ENCODE assay signal across 14 cellular contexts in the genomic region with DNA sequence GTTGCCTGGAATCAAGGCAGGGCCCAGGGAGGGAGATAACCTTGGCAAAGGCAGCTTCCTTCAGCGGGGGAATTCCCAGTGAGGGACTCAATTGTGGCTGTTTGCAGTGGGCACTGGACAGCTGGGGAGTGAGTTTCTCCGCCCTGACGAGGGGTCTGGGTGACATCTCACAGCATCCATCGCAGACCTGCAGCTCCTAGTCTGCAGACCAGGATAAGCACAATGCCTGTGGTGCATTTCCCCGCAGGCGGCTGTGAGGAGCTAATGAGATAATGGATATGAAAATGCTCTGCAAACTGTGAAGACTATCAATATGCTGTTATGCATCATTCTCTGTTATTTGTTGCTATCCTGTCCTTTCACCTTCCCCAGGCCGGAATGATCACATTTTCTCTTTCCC. TPM values are rescaled to one million over a fixed set of nuclear protein-coding genes. Genes with fewer than 3 reads are reported as not detected.
A peak's percentile ranks its signal among the peaks of the same experiment; 100 is the strongest.
DNase-seq lines count a peak whose midpoint lies in the region; ATAC-seq, FAIRE-seq and TF ChIP-seq lines count a peak whose summit lies in the region.
"Had no signal": no experiment of that assay in that cellular context is flagged by ENCODE, and none has a peak within 500 bp of the region (broad histone marks: within the 10 kb centered on the region; RNA-seq: fewer than 3 reads in every experiment).

No MANE protein-coding gene starts in this region.

- H3K4me3 ChIP-seq in GM23248 = no peak overlapping the region
- H3K4me3 ChIP-seq in H1 (ENCODE audit: extremely low read depth in 1 of 4, insufficient read depth in 2 of 4, low read depth in 3 of 4, low read length in 4 of 4) = no peak overlapping the region
- H3K4me3 ChIP-seq in MG63 = no peak overlapping the region

- H3K79me2 ChIP-seq in GM23248 (ENCODE audit: insufficient read depth) (no peaks in the 10 kb centered on the region), H1 (ENCODE audit: control insufficient read depth in 1 of 2, insufficient read depth in 2 of 2, low read length in 2 of 2) (no peaks in the 10 kb centered on the region)

- no peaks in the 10 kb centered on the region for H4K20me1 ChIP-seq in GM23248 (ENCODE audit: insufficient read depth)
- no peaks in the 10 kb centered on the region for H4K20me1 ChIP-seq in H1 (replicated peaks in 1 of 2; ENCODE audit: control insufficient read depth in 1 of 2, insufficient read depth in 2 of 2, low read length in 2 of 2)

- TF ChIP-seq CTCF in RWPE1 (conservative IDR thresholded peaks at IDR 0.05; ENCODE audit: low read depth) (no peak), H1 (IDR thresholded peaks at IDR 0.05; ENCODE audit: control extremely low read depth in 1 of 3, insufficient read depth in 1 of 3, low read depth in 1 of 3, low read length in 3 of 3) (no peak)

- no peak for TF ChIP-seq EP300 in H1 (IDR thresholded peaks at IDR 0.05; ENCODE audit: borderline replicate concordance in 1 of 2, low read depth in 2 of 2, low read length in 2 of 2)

- H2BK5ac ChIP-seq in H1 (ENCODE audit: low read depth, low read length) = peak overlapping the region; percentile 80; the same call in 1 of the 2 replicates

- H2BK12ac ChIP-seq in H1 (ENCODE audit: low read depth, low read length) = no peak overlapping the region

- FAIRE-seq in H1 (lab: Jason Lieb, UNC) = no peak

- peak overlapping the region; percentile 73 for H3K9ac ChIP-seq in GM23248
- H3K9ac ChIP-seq in H1 (replicated peaks in 1 of 4; ENCODE audit: extremely low read depth in 1 of 4, low read depth in 3 of 4, low read length in 3 of 4) = no peak overlapping the region

- no peaks in the 10 kb centered on the region for H3K23me2 ChIP-seq in H1 (ENCODE audit: low read depth, low read length)

- H2BK120ac ChIP-seq in H1 (replicated peaks; ENCODE audit: low read depth, low read length) = no peak overlapping the region

- H3F3A ChIP-seq in GM23248 (ENCODE audit: insufficient read depth) = peaks cover 25% of the 10 kb centered on the region

- no peak overlapping the region for H4K5ac ChIP-seq in H1 (ENCODE audit: insufficient read length, low read depth, low read length)

- H3K4me2 ChIP-seq in GM23248 (ENCODE audit: unreplicated experiment) = no peak overlapping the region
- H3K4me2 ChIP-seq in H1 (ENCODE audit: insufficient read depth in 1 of 2, low read depth in 2 of 2, low read length in 2 of 2) = 0 out of 4 replicates have a peak overlapping the region, but pooled peaks of 1 of the 2 experiments have one; percentile 11

- H3K9me3 ChIP-seq in GM23248 (ENCODE audit: low read depth) = no peaks in the 10 kb centered on the region
- H3K9me3 ChIP-seq in H1 (ENCODE audit: insufficient read depth in 2 of 2, low read depth in 1 of 2, low read length in 1 of 2) = no peaks in the 10 kb centered on the region
- H3K9me3 ChIP-seq in MG63 = peaks cover 5% of the 10 kb centered on the region

- TF ChIP-seq POLR2A in H1 (IDR thresholded peaks at IDR 0.05; ENCODE audit: control extremely low read depth in 1 of 2, low read depth in 2 of 2, low read length in 2 of 2) = no peak

- CTCF ChIA-PET in RWPE1 (lab: Yijun Ruan, JAX) = interaction anchor here (0.6 to 1.1 kb wide), 3 partner anchors 29 to 61 kb away, joined by 3 to 5 read pairs (median 3); a partner anchor contains a TSS
- CTCF ChIA-PET in H1 (lab: Charles Lee; ENCODE audit: partially characterized antibody) = interaction anchor here (1.0 to 3.9 kb wide), 8 partner anchors 9 to 169 kb away, joined by 3 to 23 read pairs (median 6); a partner anchor contains a TSS

- H3K79me1 ChIP-seq in H1 (ENCODE audit: low read depth, low read length) = no peaks in the 10 kb centered on the region; the same call in 1 of the 2 replicates

- H2AFZ ChIP-seq in GM23248 = peak overlapping the region; percentile 82
- no peak overlapping the region for H2AFZ ChIP-seq in H1 (ENCODE audit: low read length)

- no peak overlapping the region for H3K14ac ChIP-seq in H1 (ENCODE audit: insufficient read length)

- H3K4ac ChIP-seq in H1 (replicated peaks; ENCODE audit: insufficient read length, low read depth, low read length) = no peak overlapping the region

- H4K8ac ChIP-seq in H1 (ENCODE audit: extremely low read depth, insufficient read depth, low read length) = no peak overlapping the region

- no peak overlapping the region for H2AK5ac ChIP-seq in H1 (ENCODE audit: low read depth, low read length)

- TF ChIP-seq RAD21 in H1 (IDR thresholded peaks at IDR 0.05 in 1 of 2, conservative IDR thresholded peaks at IDR 0.05 in 1 of 2; ENCODE audit: low read depth in 2 of 2, low read length in 2 of 2) = no peak

- no peaks in the 10 kb centered on the region for H3K36me3 ChIP-seq in GM23248 (ENCODE audit: low read depth)
- H3K36me3 ChIP-seq in H1 (ENCODE audit: control insufficient read depth in 2 of 4, insufficient read depth in 4 of 4, low read length in 3 of 4) = no peaks in the 10 kb centered on the region
- H3K36me3 ChIP-seq in MG63 = no peaks in the 10 kb centered on the region

- POLR2A ChIA-PET in RWPE1 (lab: Yijun Ruan, JAX; ENCODE audit: low non-redundant PET) = interaction anchor here (0.7 kb wide), 1 partner anchor 29 kb away, joined by 4 read pairs; no protein-coding TSS in a partner anchor
- POLR2A ChIA-PET in H1 (lab: Charles Lee; ENCODE audit: partially characterized antibody) = interaction anchor here (0.5 kb wide), 1 partner anchor 79 kb away, joined by 3 read pairs; no protein-coding TSS in a partner anchor

- in situ Hi-C loops in GM23248 (cut with MboI) = no loop called here

- 75 to 84% methylated on average over 7 of the region's 7 CpGs for WGBS in GM23248 (ENCODE audit: low coverage in 1 of 2, low lambda C conversion rate in 2 of 2, missing lambda C conversion rate in 2 of 2), 2 experiments
- 69% methylated on average over 7 of the region's 7 CpGs; no CpG with 5 or more reads in 1 of the 2 experiments for WGBS in H1 (ENCODE audit: extremely low coverage in 1 of 2, insufficient coverage in 1 of 2, insufficient read length in 1 of 2, insufficient replicate concordance in 2 of 2, low coverage in 1 of 2, low lambda C conversion rate in 2 of 2, missing lambda C conversion rate in 1 of 2), 2 experiments

- H2BK15ac ChIP-seq in H1 (ENCODE audit: low read length) = peak overlapping the region; percentile 2; the same call in 1 of the 2 replicates

- DNase-seq in GM23248 = no peak
- no peak for DNase-seq in RWPE1 (ENCODE audit: low spot score)
- no peak for DNase-seq in H1 (ENCODE audit: low read depth in 1 of 2, low spot score in 2 of 2)
- DNase-seq in sciatic nerve (ENCODE audit: low spot score) = no peak
- DNase-seq in hepatic stellate cell (ENCODE audit: low spot score) = no peak
- no peak for DNase-seq in MG63
- DNase-seq: CD4-positive, CD25-positive, alpha-beta regulatory T cell; erythroblast; immature natural killer cell; NCI-H1105; NCI-H526 had no signal

- H3K56ac ChIP-seq in H1 (replicated peaks; ENCODE audit: insufficient read length, low read depth, low read length) = no peak overlapping the region

- H3K4me1 ChIP-seq in GM23248 (ENCODE audit: insufficient read depth) (peaks cover 27% of the 10 kb centered on the region), H1 (replicated peaks in 1 of 4; ENCODE audit: control insufficient read depth in 3 of 4, insufficient read depth in 4 of 4, low read length in 3 of 4) (peaks cover 6 to 15% (median 10%) of the 10 kb centered on the region in 4 experiments)

- H3K9me2 ChIP-seq in GM23248 (ENCODE audit: insufficient read depth) = no peaks in the 10 kb centered on the region

- H3K27ac ChIP-seq in GM23248 = peak overlapping the region; percentile 83
- H3K27ac ChIP-seq in RWPE1 = peak overlapping the region; percentile 76
- H3K27ac ChIP-seq in H1 (ENCODE audit: low read depth, low read length) = no peak overlapping the region
- H3K27ac ChIP-seq: VCaP had no signal

- H3K27me3 ChIP-seq in GM23248 (replicated peaks; ENCODE audit: insufficient read depth) (no peaks in the 10 kb centered on the region), H1 (replicated peaks in 1 of 4; ENCODE audit: control insufficient read depth in 3 of 4, extremely low read depth in 1 of 4, insufficient read depth in 3 of 4, low read length in 3 of 4) (peaks cover 0 to under 1% (median 0%) of the 10 kb centered on the region in 4 experiments; a peak in 1 of 7 replicates), MG63 (no peaks in the 10 kb centered on the region)

- no peak overlapping the region; the same call in 1 of the 2 replicates for H2BK20ac ChIP-seq in H1 (ENCODE audit: low read length)

- intact Hi-C loops in sciatic nerve (cut with DNase I) = no loop called here

- H3K18ac ChIP-seq in H1 (ENCODE audit: extremely low read depth, low read length) = 0 out of 2 replicates have a peak overlapping the region, but pooled peaks have one; percentile 4

- H4K91ac ChIP-seq in H1 (replicated peaks; ENCODE audit: insufficient read length, low read length) = peak overlapping the region; percentile 3

- no peak overlapping the region for H3K23ac ChIP-seq in H1 (ENCODE audit: insufficient read length)

- peak; percentile 27 for ATAC-seq in sciatic nerve
- no peak for ATAC-seq in HG02798 (IDR thresholded peaks at IDR 0.05; ENCODE audit: poor library complexity, unreplicated experiment)
- no peak for ATAC-seq in HG02885 (IDR thresholded peaks at IDR 0.05; ENCODE audit: poor library complexity, unreplicated experiment)

TF ChIP-seq in H1, 55 proteins besides CTCF, POLR2A, EP300 and RAD21 (continues in another document):
- TF ChIP-seq GABPA (IDR thresholded peaks at IDR 0.05; ENCODE audit: borderline replicate concordance, insufficient read depth, low read length) (no peak), POU5F1 (IDR thresholded peaks at IDR 0.05; ENCODE audit: low read depth, low read length) (no peak), NRF1 (IDR thresholded peaks at IDR 0.05; ENCODE audit: low read depth, low read length) (no peak), EGR1 (IDR thresholded peaks at IDR 0.05; ENCODE audit: borderline replicate concordance, low read depth, low read length) (no peak), ASH2L (IDR thresholded peaks at IDR 0.05; ENCODE audit: low read length) (no peak), YY1 (IDR thresholded peaks at IDR 0.05; ENCODE audit: low read depth, low read length) (no peak)

RNA-seq across cellular contexts. Expression of a gene that starts 30.0 kb away (rescaled TPM):
- total RNA-seq in GM23248 (2014; rRNA removed; shearing (Covaris generic)) = 51.0 and 56.0 TPM in 2 replicates
- 112 and 116 TPM in 2 replicates for polyA plus RNA-seq in GM23248 (2016; fragmentation: Nextera tagmentation; extraction: Ambion mirVana)
- total RNA-seq in H1 (2021; fragmentation: NEBNext Ultra II Directional; extraction: Animal tissue kit (Norgen Biotek cat#: 25700)) = 4.7 and 5.7 TPM in 2 replicates
- polyA plus RNA-seq in H1 (2011; rRNA removed) = 1.3 and 2.2 TPM in 2 replicates
- 1.4 TPM for polyA plus RNA-seq in H1 (2011; cell fraction: cytosol; rRNA removed)
- 3.5 TPM for polyA plus RNA-seq in H1 (2011; cell fraction: nucleus; rRNA removed)
- polyA plus RNA-seq in H1 (2012, experiment 1 of 2) = 0.71 to 1.0 TPM (median 0.84 TPM) in 4 replicates
- polyA plus RNA-seq in H1 (2012, experiment 2 of 2) = 0.03 TPM
- polyA plus RNA-seq in H1 (2013, experiment 1 of 2) = 3.4 TPM
- 3.0 TPM for polyA plus RNA-seq in H1 (2013, experiment 2 of 2)
- 3.4 and 6.8 TPM in 2 replicates for polyA minus RNA-seq in H1 (2011; rRNA and poly(A)+ RNA removed)
- 1.3 TPM for polyA minus RNA-seq in H1 (2011; cell fraction: cytosol; rRNA and poly(A)+ RNA removed)
- polyA minus RNA-seq in H1 (2011; cell fraction: nucleus; rRNA and poly(A)+ RNA removed) = 4.3 TPM
- total RNA-seq in sciatic nerve = 237 TPM
- total RNA-seq in MG63 (2014; rRNA removed; shearing (Covaris generic); ENCODE audit: low replicate concordance) = 21.1 and 27.7 TPM in 2 replicates
- total RNA-seq: CD4-positive, CD25-positive, alpha-beta regulatory T cell had no signal
